Comparison of ENCODE assay signal across 1 cellular context in the genomic region with DNA sequence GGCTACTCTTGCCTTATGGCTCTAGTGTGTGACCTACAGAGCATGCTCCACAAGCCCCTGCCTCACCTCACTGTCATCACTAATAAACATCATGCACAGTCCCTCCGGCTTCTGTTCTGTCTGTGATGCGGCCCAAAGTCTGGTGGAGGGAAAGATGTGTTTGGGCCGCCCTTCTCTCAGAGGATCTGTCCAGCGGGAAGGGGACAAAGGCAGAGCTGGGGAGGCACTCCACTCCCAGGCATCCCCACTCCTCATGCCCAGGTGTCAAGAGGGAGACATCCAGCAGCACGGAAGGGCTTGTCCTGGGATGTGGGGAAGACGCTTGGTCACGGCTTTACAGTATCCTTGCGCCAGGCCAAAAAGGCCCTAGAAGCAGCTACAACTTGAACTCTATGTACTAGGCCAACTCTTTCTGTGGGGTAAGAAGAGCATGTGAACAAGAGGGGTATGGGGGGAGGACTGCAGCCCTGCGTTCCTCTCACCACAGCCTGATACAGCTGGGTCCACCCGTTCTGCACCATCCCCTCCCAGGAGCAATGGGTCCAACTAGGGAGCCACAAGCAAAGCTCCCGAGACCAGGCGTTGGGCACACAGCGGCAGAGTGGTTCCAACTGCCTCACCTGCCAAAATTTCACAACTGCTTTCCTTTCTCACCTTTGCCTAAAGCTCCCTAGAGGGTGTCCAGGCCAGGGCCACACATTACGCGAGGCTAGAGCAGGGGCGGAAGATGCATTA.
A peak's percentile ranks its signal among the peaks of the same experiment; 100 is the strongest.
TF ChIP-seq lines count a peak whose summit lies in the region.

No MANE protein-coding gene starts in this region.

TF ChIP-seq in K562, 482 proteins besides CTCF, POLR2A, EP300 and RAD21:
- TF ChIP-seq, protein P1, sequence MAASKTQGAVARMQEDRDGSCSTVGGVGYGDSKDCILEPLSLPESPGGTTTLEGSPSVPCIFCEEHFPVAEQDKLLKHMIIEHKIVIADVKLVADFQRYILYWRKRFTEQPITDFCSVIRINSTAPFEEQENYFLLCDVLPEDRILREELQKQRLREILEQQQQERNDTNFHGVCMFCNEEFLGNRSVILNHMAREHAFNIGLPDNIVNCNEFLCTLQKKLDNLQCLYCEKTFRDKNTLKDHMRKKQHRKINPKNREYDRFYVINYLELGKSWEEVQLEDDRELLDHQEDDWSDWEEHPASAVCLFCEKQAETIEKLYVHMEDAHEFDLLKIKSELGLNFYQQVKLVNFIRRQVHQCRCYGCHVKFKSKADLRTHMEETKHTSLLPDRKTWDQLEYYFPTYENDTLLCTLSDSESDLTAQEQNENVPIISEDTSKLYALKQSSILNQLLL (CRISPR knock-in tag; IDR thresholded peaks at IDR 0.05; ENCODE audit: borderline replicate concordance): no peak
- TF ChIP-seq POLR2G (IDR thresholded peaks at IDR 0.05; ENCODE audit: low read depth, low read length): peak; percentile 52; the same call in 1 of the 2 replicates
- no peak for TF ChIP-seq MIER1 (IDR thresholded peaks at IDR 0.05; ENCODE audit: low read depth)
- 0 out of 4 replicates have a peak, but pooled peaks of 1 of the 2 experiments have one; percentile 14 for TF ChIP-seq NRF1 (conservative IDR thresholded peaks at IDR 0.05 in 1 of 2, IDR thresholded peaks at IDR 0.05 in 1 of 2)
